In the genomic region with DNA sequence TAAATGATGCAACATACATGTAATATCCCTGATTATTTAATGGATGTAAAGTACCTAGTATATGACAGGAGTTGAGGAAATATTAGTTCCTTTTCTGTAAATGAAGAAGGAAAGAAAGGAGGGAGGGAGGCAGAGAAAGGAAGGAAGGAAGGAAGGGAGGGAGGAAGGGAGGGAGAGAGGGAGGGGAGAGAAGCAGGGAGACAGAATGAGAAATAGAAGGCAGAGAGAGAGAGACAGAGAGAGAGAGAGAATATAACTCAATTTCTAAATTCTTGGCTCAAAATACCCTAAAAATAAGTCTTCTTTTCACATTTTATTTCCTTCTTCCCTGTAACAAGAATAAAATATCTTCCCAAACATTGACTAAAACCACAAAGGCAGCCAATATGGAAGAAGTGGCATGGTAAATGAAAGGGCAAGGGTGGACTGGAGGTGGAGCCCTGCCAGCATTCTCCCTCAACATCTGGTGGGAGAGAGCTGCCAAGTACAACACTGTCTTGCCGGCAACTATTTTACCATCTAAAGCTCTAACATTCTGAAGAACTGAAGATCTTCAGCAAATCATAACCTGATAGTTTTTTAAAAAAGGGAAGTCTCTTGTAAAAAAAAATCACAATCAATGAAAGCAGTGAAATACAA, we compare ENCODE assay signal across 8 cellular contexts.
DNase-seq lines count a peak whose midpoint lies in the region; ATAC-seq and TF ChIP-seq lines count a peak whose summit lies in the region.

No MANE protein-coding gene starts in this region.

- H3K27ac ChIP-seq in epithelial cell of prostate, result peak overlapping the region; percentile 1

- H3K27ac Mint-ChIP-seq in activated naive CD4-positive, alpha-beta T cell treated with anti-CD3 and anti-CD28 coated beads, Interleukin-2, amount 50 U/mL, for 72 hours, result no peak overlapping the region
- H3K27ac Mint-ChIP-seq in type B pancreatic cell, result no peak overlapping the region

- H3K9me3 Mint-ChIP-seq in activated naive CD4-positive, alpha-beta T cell treated with anti-CD3 and anti-CD28 coated beads, Interleukin-2, amount 50 U/mL, for 72 hours, result no peaks in the 10 kb centered on the region
- H3K9me3 Mint-ChIP-seq in type B pancreatic cell, result no peaks in the 10 kb centered on the region

- no peak for TF ChIP-seq CTCF in type B pancreatic cell (conservative IDR thresholded peaks at IDR 0.05)

- H3K4me3 Mint-ChIP-seq in type B pancreatic cell, result no peak overlapping the region

- H3K4me1 Mint-ChIP-seq in type B pancreatic cell (ENCODE audit: unreplicated experiment), result peaks cover 28% of the 10 kb centered on the region

- no peaks in the 10 kb centered on the region for H3K27me3 Mint-ChIP-seq in type B pancreatic cell

- ATAC-seq in activated naive CD4-positive, alpha-beta T cell treated with anti-CD3 and anti-CD28 coated beads, Interleukin-2, amount 50 U/mL, for 72 hours, result no peak
- no peak for ATAC-seq in HG03520 (IDR thresholded peaks at IDR 0.05; ENCODE audit: unreplicated experiment)

- DNase-seq in Daoy (ENCODE audit: low read depth), result peak; percentile 46
- peak; percentile 88 for DNase-seq in NCI-H446 treated with DMSO at 0.1 percent for 48 hours (lab: John Stamatoyannopoulos, UW)
- DNase-seq in epithelial cell of prostate (ENCODE audit: low read depth, low spot score), result no peak
- peak; percentile 85 for DNase-seq in pulmonary artery endothelial cell (ENCODE audit: low read depth, low spot score)
- no peak for DNase-seq in OCI-M1 (lab: John Stamatoyannopoulos, UW)
- DNase-seq in activated naive CD4-positive, alpha-beta T cell treated with anti-CD3 and anti-CD28 coated beads, Interleukin-2, amount 50 U/mL, for 72 hours (ENCODE audit: low spot score in 2 of 2), result no peak
- no peak for DNase-seq in type B pancreatic cell (ENCODE audit: extremely low spot score, unreplicated experiment)

- peaks cover 0 to 5% of the 10 kb centered on the region in 2 donors for H3K36me3 Mint-ChIP-seq in activated naive CD4-positive, alpha-beta T cell treated with anti-CD3 and anti-CD28 coated beads, Interleukin-2, amount 50 U/mL, for 72 hours
- H3K36me3 Mint-ChIP-seq in type B pancreatic cell, result peaks cover 5% of the 10 kb centered on the region

Comparison
In these comparisons a context has a peak if more than half of its experiments do, and no peak if none do; other contexts are left out.
1. DNase-seq: peak in Daoy (single experiment), NCI-H446 treated with DMSO at 0.1 percent for 48 hours (single experiment) and pulmonary artery endothelial cell (single experiment); none in epithelial cell of prostate (single experiment), OCI-M1 (single experiment), activated naive CD4-positive, alpha-beta T cell treated with anti-CD3 and anti-CD28 coated beads, Interleukin-2, amount 50 U/mL, for 72 hours (0 of 2) and type B pancreatic cell (single experiment).